ENCODE assay signal across 8 cellular contexts in genomic region chr2:86720541-86721320, GRCh38. TPM values are rescaled to one million over a fixed set of nuclear protein-coding genes. Genes with fewer than 3 reads are reported as not detected.
DNase-seq lines count a peak whose midpoint lies in the region; ATAC-seq, FAIRE-seq and TF ChIP-seq lines count a peak whose summit lies in the region.
"Not testable (repeated sequence)": the region's sequence is repeated elsewhere in the genome, so short reads cannot be mapped to it uniquely, and the experiment has no call there.

No MANE protein-coding gene starts in this region.

- not testable (repeated sequence) for H3K36me3 Mint-ChIP-seq in activated B cell treated with CpG ODN at 0.5 μM for 24 hours (ENCODE audit: low read depth)

- RAD21 ChIA-PET in GM12878 (lab: Charles Lee; ENCODE audit: unreplicated experiment): not testable (repeated sequence)

- H3K36me3 ChIP-seq in HEK293 (ENCODE audit: control insufficient read depth in 2 of 2, insufficient read depth in 1 of 2, low read length in 2 of 2); GM12878 (ENCODE audit: control insufficient read depth in 2 of 2, insufficient read depth in 2 of 2, low read length in 1 of 2); right atrium auricular region; parathyroid adenoma (ENCODE audit: control insufficient read depth, insufficient read depth, low read length): not testable (repeated sequence)

- SMC1A ChIA-PET in GM12878 (lab: Charles Lee; ENCODE audit: uncharacterized antibody, unreplicated experiment): not testable (repeated sequence)

- FAIRE-seq in GM12878 (lab: Jason Lieb, UNC): not testable (repeated sequence)

- not testable (repeated sequence) for TF ChIP-seq CTCF in HEK293 (tag by site-specific recombination; IDR thresholded peaks at IDR 0.05); activated B cell treated with CpG ODN at 0.5 μM for 24 hours (IDR thresholded peaks at IDR 0.05); GM12878 (IDR thresholded peaks at IDR 0.05 in 2 of 3, conservative IDR thresholded peaks at IDR 0.05 in 1 of 3; ENCODE audit: control insufficient read depth in 2 of 3, extremely low read depth in 1 of 3, insufficient read depth in 1 of 3, low read depth in 3 of 3, low read length in 3 of 3); right atrium auricular region (IDR thresholded peaks at IDR 0.05); parathyroid adenoma (IDR thresholded peaks at IDR 0.05)

- H2AFZ ChIP-seq in GM12878 (ENCODE audit: control insufficient read depth, low read depth, low read length) (0 out of 2 replicates have a peak overlapping the region, but pooled peaks have one; percentile 12), parathyroid adenoma (peak overlapping the region; percentile 69)

- not testable (repeated sequence) for TF ChIP-seq RAD21 in GM12878 (IDR thresholded peaks at IDR 0.05; ENCODE audit: insufficient read depth, low read depth, low read length)

- peak overlapping the region; percentile 84 for H3K27ac Mint-ChIP-seq in activated B cell treated with CpG ODN at 0.5 μM for 24 hours

- H3K4me1 ChIP-seq in HEK293 (ENCODE audit: control insufficient read depth, insufficient read depth, low read length); GM12878 (ENCODE audit: control insufficient read depth, insufficient read depth, low read length); right atrium auricular region; parathyroid adenoma: not testable (repeated sequence)

- H3K27me3 ChIP-seq in GM12878 (replicated peaks in 1 of 2; ENCODE audit: control insufficient read depth in 2 of 2, insufficient read depth in 2 of 2, low read length in 1 of 2); right atrium auricular region; parathyroid adenoma (ENCODE audit: control insufficient read depth, insufficient read depth, low read length): not testable (repeated sequence)

- not testable (repeated sequence) for TF ChIP-seq EP300 in GM12878 (IDR thresholded peaks at IDR 0.05; ENCODE audit: borderline replicate concordance in 1 of 2, control insufficient read depth in 1 of 2, low read depth in 2 of 2, low read length in 2 of 2)

- intact Hi-C loops in activated B cell treated with CpG ODN at 0.5 μM for 24 hours (cut with micrococcal nuclease); GM12878 (cut with micrococcal nuclease; ENCODE audit: unreplicated experiment): not testable (repeated sequence)

- not testable (repeated sequence) for H3K79me2 ChIP-seq in GM12878 (ENCODE audit: control insufficient read depth, insufficient read depth, low read length); parathyroid adenoma

- H3K9me3 ChIP-seq in HEK293 (ENCODE audit: control insufficient read depth, insufficient read depth, low read depth, low read length); GM12878 (replicated peaks; ENCODE audit: control insufficient read depth, insufficient read depth, low read length); right atrium auricular region; parathyroid adenoma (ENCODE audit: control insufficient read depth, low read length): not testable (repeated sequence)

- not testable (repeated sequence) for H3K4me1 Mint-ChIP-seq in activated B cell treated with CpG ODN at 0.5 μM for 24 hours

- DNase-seq in GDM1 (lab: John Stamatoyannopoulos, UW) (peak; percentile 2), LHCN-M2 (ENCODE audit: low read depth) (peak; percentile 35), activated B cell treated with CpG ODN at 0.5 μM for 24 hours (peak; percentile 44), substantia nigra (lab: John Stamatoyannopoulos, UW) (peak in 28 of 49 donors; percentile 7 to 55 (median 26))
- DNase-seq in GM12878 (ENCODE audit: low read depth, low spot score); right atrium auricular region (ENCODE audit: low spot score): not testable (repeated sequence)

- not testable (repeated sequence) for H3K9me3 Mint-ChIP-seq in activated B cell treated with CpG ODN at 0.5 μM for 24 hours

- H3K4me3 Mint-ChIP-seq in activated B cell treated with CpG ODN at 0.5 μM for 24 hours: peak overlapping the region; percentile 83

- H3K9ac ChIP-seq in GM12878 (ENCODE audit: control insufficient read depth, insufficient read depth, low read length): peak overlapping the region; percentile 72
- H3K9ac ChIP-seq in parathyroid adenoma: peak overlapping the region; percentile 37

- H3K27ac ChIP-seq in HEK293 (ENCODE audit: extremely low read depth, low read depth, low read length) (peak overlapping the region; percentile 93), GM12878 (ENCODE audit: control insufficient read depth, insufficient read depth) (peak overlapping the region; percentile 44), right atrium auricular region (peak overlapping the region; percentile 84 to 85), parathyroid adenoma (peak overlapping the region; percentile 92), substantia nigra (ENCODE audit: low read depth, low read length, poor library complexity, severe bottlenecking) (peak overlapping the region; percentile 76)

- CTCF ChIA-PET in HEK293 (lab: Yijun Ruan, JAX); activated B cell treated with CpG ODN at 0.5 μM for 24 hours (lab: Charles Lee); GM12878 (lab: Yijun Ruan, JAX): not testable (repeated sequence)

- H3K4me3 ChIP-seq in HEK293 (ENCODE audit: low read depth, low read length) (peak overlapping the region; percentile 41), GM12878 (peak overlapping the region; percentile 51), right atrium auricular region (peak overlapping the region; percentile 59 to 70), parathyroid adenoma (ENCODE audit: low read depth, low read length) (peak overlapping the region; percentile 46)

- ATAC-seq in activated B cell treated with CpG ODN at 0.5 μM for 24 hours (ENCODE audit: low read depth): peak; percentile 28
- peak; percentile 29 for ATAC-seq in GM12878

- BruUV-seq in GM12878 (replicated peaks; lab: Mats Ljungman, UMichigan): not testable (repeated sequence)

- not testable (repeated sequence) for H3K27me3 Mint-ChIP-seq in activated B cell treated with CpG ODN at 0.5 μM for 24 hours

- not testable (repeated sequence) for TF ChIP-seq POLR2A in GM12878 (IDR thresholded peaks at IDR 0.05; ENCODE audit: low read depth, low read length)

- 2% methylated on average over 48 of the region's 85 CpGs for WGBS in GM12878 (ENCODE audit: insufficient coverage, insufficient replicate concordance, low lambda C conversion rate, missing lambda C conversion rate)

- in situ Hi-C loops in GM12878 (cut with MboI): not testable (repeated sequence)

- POLR2A ChIA-PET in HEK293 (lab: Yijun Ruan, JAX); activated B cell treated with CpG ODN at 0.5 μM for 24 hours (lab: Charles Lee); GM12878 (lab: Charles Lee): not testable (repeated sequence)

- not testable (repeated sequence) for H4K20me1 ChIP-seq in GM12878 (ENCODE audit: control insufficient read depth, insufficient read depth)

- H3K4me2 ChIP-seq in GM12878 (ENCODE audit: control insufficient read depth, insufficient read depth): not testable (repeated sequence)
- peak overlapping the region; percentile 67 for H3K4me2 ChIP-seq in parathyroid adenoma (ENCODE audit: low read length)

TF ChIP-seq in HEK293, 187 proteins besides CTCF, POLR2A, EP300 and RAD21 (continues in another document):
- TF ChIP-seq ZFHX2 (tag by site-specific recombination; conservative IDR thresholded peaks at IDR 0.05) (peak; percentile 65), EGR2 (tag by site-specific recombination; IDR thresholded peaks at IDR 0.05; ENCODE audit: low read depth) (peak; percentile 68), ZNF335 (tag by site-specific recombination; conservative IDR thresholded peaks at IDR 0.05) (0 out of 2 replicates have a peak, but pooled peaks have one; percentile 20)

TF ChIP-seq in GM12878, 131 proteins besides CTCF, POLR2A, EP300 and RAD21 (continues in another document):
- peak in 1 of 2 experiments; percentile 36; a peak in 2 of 4 replicates for TF ChIP-seq BHLHE40 (IDR thresholded peaks at IDR 0.05; ENCODE audit: borderline replicate concordance in 1 of 2, low read depth in 2 of 2, low read length in 1 of 2)
- 0 out of 3 replicates have a peak, but pooled peaks of 1 of the 2 experiments have one; percentile 9 for TF ChIP-seq EGR1 (IDR thresholded peaks at IDR 0.05; ENCODE audit: borderline replicate concordance in 1 of 2, low read depth in 2 of 2, low read length in 2 of 2)

RNA-seq across cellular contexts. Expression of gene RMND5A, which starts 0.6 kb away (rescaled TPM):
- total RNA-seq in LHCN-M2 (2014; rRNA removed): 15.1 and 16.6 TPM in 2 replicates
- polyA plus RNA-seq in LHCN-M2 (2012): 3.0 TPM
- total RNA-seq in activated B cell treated with CpG ODN at 0.5 μM for 24 hours: 26.0 and 26.9 TPM in 2 replicates
- total RNA-seq in GM12878 (2013; cell fraction: nucleolus; rRNA removed): 21.6 and 22.0 TPM in 2 replicates
- total RNA-seq in GM12878 (2014; rRNA removed): 26.9 and 31.8 TPM in 2 replicates
- 27.0 and 29.1 TPM in 2 replicates for total RNA-seq in GM12878 (2014; rRNA removed; fragmentation: Illumina TruSeq; extraction: Trizol)
- total RNA-seq in GM12878 (2021): 25.5 and 28.2 TPM in 2 replicates
- polyA plus RNA-seq in GM12878 (2011; ENCODE audit: low read depth): 8.3 TPM
- 31.3 and 38.3 TPM in 2 replicates for polyA plus RNA-seq in GM12878 (2011; rRNA removed)
- 23.0 and 29.4 TPM in 2 replicates for polyA plus RNA-seq in GM12878 (2011; cell fraction: cytosol; rRNA removed)
- polyA plus RNA-seq in GM12878 (2011; cell fraction: nucleus; rRNA removed): 9.1 and 10.2 TPM in 2 replicates
- polyA plus RNA-seq in GM12878 (2012): 11.5 and 13.1 TPM in 2 replicates
- 31.2 and 33.6 TPM in 2 replicates for polyA plus RNA-seq in GM12878 (2014; fragmentation: Illumina TruSeq; extraction: Trizol)
- 10 to 100 TPM in 1 of 2 experiments, 1 to 10 TPM in 1; 8.3 to 10.2 TPM for polyA plus RNA-seq in GM12878 (2014; fragmentation: Nextera tagmentation; extraction: Ambion mirVana)
- 19.4 and 20.9 TPM in 2 replicates for polyA plus RNA-seq in GM12878 (2014; rRNA removed)
- 10 to 100 TPM; 12.7 to 18.8 TPM for polyA plus RNA-seq in GM12878 (2016; fragmentation: Nextera tagmentation; extraction: Ambion mirVana)
- polyA minus RNA-seq in GM12878 (2011; rRNA and poly(A)+ RNA removed): 32.8 and 46.1 TPM in 2 replicates
- polyA minus RNA-seq in GM12878 (2011; cell fraction: cytosol; rRNA and poly(A)+ RNA removed): 16.3 and 19.5 TPM in 2 replicates
- 8.3 and 13.8 TPM in 2 replicates for polyA minus RNA-seq in GM12878 (2011; cell fraction: nucleus; rRNA and poly(A)+ RNA removed)
- total RNA-seq in right atrium auricular region: 10 to 100 TPM; 71.0 to 76.6 TPM
